12 cellular contexts compared by ENCODE assay signal in the genomic region with DNA sequence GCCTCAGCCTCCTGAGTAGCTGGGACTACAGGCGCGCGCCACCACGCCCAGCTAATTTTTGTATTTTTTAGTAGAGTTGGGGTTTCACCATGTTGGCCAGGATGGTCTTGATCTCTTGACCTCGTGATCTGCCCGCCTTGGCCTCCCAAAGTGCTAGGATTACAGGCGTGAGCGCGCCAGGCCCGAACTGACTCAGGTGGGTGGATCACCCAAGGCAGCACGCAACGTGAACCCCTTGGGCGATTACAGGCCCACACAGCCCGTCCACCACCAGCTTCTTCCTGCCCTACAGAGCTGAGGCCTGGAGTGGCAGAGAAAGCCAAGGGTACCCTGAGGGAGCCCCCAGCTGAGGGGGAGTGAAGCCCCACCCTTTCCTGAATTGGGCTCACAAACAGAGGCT. TPM values are rescaled to one million over a fixed set of nuclear protein-coding genes. Genes with fewer than 3 reads are reported as not detected.
"Had no signal": no experiment of that assay in that cellular context is flagged by ENCODE, and none has a peak within 500 bp of the region (broad histone marks: within the 10 kb centered on the region; RNA-seq: fewer than 3 reads in every experiment).

No MANE protein-coding gene starts in this region.

RNA-seq across cellular contexts. Expression of a gene that starts 17.6 kb away (rescaled TPM):
- total RNA-seq: stomach, thyroid gland had no signal

RNA-seq across cellular contexts. Expression of a gene that starts 17.7 kb away (rescaled TPM):
- total RNA-seq: stomach, subcutaneous adipose tissue, temporal lobe, thoracic aorta, thyroid gland, tibial nerve, transverse colon, upper lobe of left lung, upper lobe of right lung, ureter, urinary bladder, vagina had no signal
- polyA plus RNA-seq: stomach, urinary bladder had no signal
